In genomic region chr3:170956647-170957046, GRCh38 we compare ENCODE assay signal across 39 cellular contexts.
"Had no signal": no experiment of that assay in that cellular context is flagged by ENCODE, and none has a peak within 500 bp of the region (broad histone marks: within the 10 kb centered on the region; RNA-seq: fewer than 3 reads in every experiment).

No MANE protein-coding gene starts in this region.

- H3K27ac ChIP-seq: ascending aorta, cardiac muscle cell, WERI-Rb-1 had no signal

- H3K4me1 Mint-ChIP-seq: activated CD4-positive, alpha-beta memory T cell treated with anti-CD3 and anti-CD28 coated beads, Interleukin-2, amount 10 ng/mL, durations not matched to agents 7 days and 5 days; activated CD4-positive, alpha-beta T cell treated with anti-CD3 and anti-CD28 coated beads for 36 hours; activated CD4-positive, alpha-beta T cell treated with anti-CD3 and anti-CD28 coated beads, Interleukin-2, amount 10 ng/mL, durations not matched to agents 7 days and 5 days; activated CD8-positive, alpha-beta memory T cell treated with anti-CD3 and anti-CD28 coated beads, Interleukin-2, amount 10 ng/mL, durations not matched to agents 7 days and 5 days; activated naive CD4-positive, alpha-beta T cell treated with anti-CD3 and anti-CD28 coated beads, Interleukin-2, amount 10 ng/mL, durations not matched to agents 7 days and 5 days; activated naive CD4-positive, alpha-beta T cell treated with anti-CD3 and anti-CD28 coated beads, Interleukin-2, amount 50 U/mL, for 24 hours; activated naive CD8-positive, alpha-beta T cell treated with anti-CD3 and anti-CD28 coated beads, Interleukin-2, amount 10 ng/mL, durations not matched to agents 7 days and 5 days; activated naive CD8-positive, alpha-beta T cell treated with anti-CD3 and anti-CD28 coated beads, Interleukin-2, amount 50 U/mL, for 24 hours; central memory CD8-positive, alpha-beta T cell had no signal

- H3K9me3 ChIP-seq: ascending aorta had no signal

- H3K27ac Mint-ChIP-seq: activated CD4-positive, alpha-beta memory T cell treated with anti-CD3 and anti-CD28 coated beads, Interleukin-2, amount 10 ng/mL, durations not matched to agents 7 days and 5 days; activated CD4-positive, alpha-beta T cell treated with anti-CD3 and anti-CD28 coated beads for 36 hours; activated CD4-positive, alpha-beta T cell treated with anti-CD3 and anti-CD28 coated beads, Interleukin-2, amount 10 ng/mL, durations not matched to agents 7 days and 5 days; activated CD8-positive, alpha-beta memory T cell treated with anti-CD3 and anti-CD28 coated beads, Interleukin-2, amount 10 ng/mL, durations not matched to agents 7 days and 5 days; activated CD8-positive, alpha-beta T cell treated with anti-CD3 and anti-CD28 coated beads, Interleukin-2, amount 10 ng/mL, durations not matched to agents 7 days and 5 days; activated naive CD4-positive, alpha-beta T cell treated with anti-CD3 and anti-CD28 coated beads, Interleukin-2, amount 10 ng/mL, durations not matched to agents 7 days and 5 days; activated naive CD4-positive, alpha-beta T cell treated with anti-CD3 and anti-CD28 coated beads, Interleukin-2, amount 50 U/mL, for 24 hours; activated naive CD8-positive, alpha-beta T cell; activated naive CD8-positive, alpha-beta T cell treated with anti-CD3 and anti-CD28 coated beads, Interleukin-2, amount 10 ng/mL, durations not matched to agents 7 days and 5 days; activated naive CD8-positive, alpha-beta T cell treated with anti-CD3 and anti-CD28 coated beads, Interleukin-2, amount 50 U/mL, for 24 hours; activated T-cell treated with anti-CD3 and anti-CD28 coated beads, Interleukin-2, amount 50 U/mL, for 24 hours; activated T-helper 2 cell treated with anti-CD3 and anti-CD28 coated beads, Interferon-gamma antibody, Interleukin-2, Interleukin-4, amounts not matched to agents 10 μg/mL and 5 μg/mL and 100 μg/mL, durations not matched to agents 14 hours and 24 hours and 36 hours; brain; T-helper 1 cell treated with Interleukin-12 subunit alpha and Interleukin-12 subunit beta and Interleukin-4 antibody, amounts not matched to agents 30 μg/mL and 1 μg/mL, for 36 hours; T-helper 2 cell treated with Interferon-gamma antibody and Interleukin-4, amounts not matched to agents 5 μg/mL and 100 μg/mL, for 36 hours; WTC11 had no signal

- H3K4me1 ChIP-seq: ascending aorta had no signal

- H3K9me3 Mint-ChIP-seq: activated CD4-positive, alpha-beta memory T cell treated with anti-CD3 and anti-CD28 coated beads, Interleukin-2, amount 10 ng/mL, durations not matched to agents 7 days and 5 days; activated CD4-positive, alpha-beta T cell treated with anti-CD3 and anti-CD28 coated beads, Interleukin-2, amount 10 ng/mL, durations not matched to agents 7 days and 5 days; activated naive CD4-positive, alpha-beta T cell treated with anti-CD3 and anti-CD28 coated beads, Interleukin-2, amount 10 ng/mL, durations not matched to agents 7 days and 5 days; activated naive CD4-positive, alpha-beta T cell treated with anti-CD3 and anti-CD28 coated beads, Interleukin-2, amount 50 U/mL, for 24 hours; activated naive CD8-positive, alpha-beta T cell treated with anti-CD3 and anti-CD28 coated beads, Interleukin-2, amount 10 ng/mL, durations not matched to agents 7 days and 5 days; activated naive CD8-positive, alpha-beta T cell treated with anti-CD3 and anti-CD28 coated beads, Interleukin-2, amount 50 U/mL, for 24 hours; activated T-cell treated with anti-CD3 and anti-CD28 coated beads, Interleukin-2, amount 50 U/mL, for 24 hours; activated T-helper 2 cell treated with anti-CD3 and anti-CD28 coated beads, Interferon-gamma antibody, Interleukin-2, Interleukin-4, amounts not matched to agents 10 μg/mL and 5 μg/mL and 100 μg/mL, durations not matched to agents 14 hours and 24 hours and 36 hours; central memory CD8-positive, alpha-beta T cell; T-helper 1 cell treated with Interleukin-12 subunit alpha and Interleukin-12 subunit beta and Interleukin-4 antibody, amounts not matched to agents 30 μg/mL and 1 μg/mL, for 36 hours; T-helper 2 cell treated with Interferon-gamma antibody and Interleukin-4, amounts not matched to agents 5 μg/mL and 100 μg/mL, for 36 hours; WTC11 had no signal

- FAIRE-seq: bronchial epithelial cell had no signal

- H3K36me3 ChIP-seq: ascending aorta, cardiac muscle cell, WERI-Rb-1 had no signal

- H3K36me3 Mint-ChIP-seq: activated CD8-positive, alpha-beta memory T cell treated with anti-CD3 and anti-CD28 coated beads, Interleukin-2, amount 10 ng/mL, durations not matched to agents 7 days and 5 days; activated naive CD4-positive, alpha-beta T cell treated with anti-CD3 and anti-CD28 coated beads, Interleukin-2, amount 10 ng/mL, durations not matched to agents 7 days and 5 days; activated naive CD4-positive, alpha-beta T cell treated with anti-CD3 and anti-CD28 coated beads, Interleukin-2, amount 50 U/mL, for 24 hours; activated naive CD8-positive, alpha-beta T cell; activated naive CD8-positive, alpha-beta T cell treated with anti-CD3 and anti-CD28 coated beads, Interleukin-2, amount 10 ng/mL, durations not matched to agents 7 days and 5 days; brain; WTC11 had no signal

- H3K4me3 Mint-ChIP-seq: activated CD4-positive, alpha-beta memory T cell treated with anti-CD3 and anti-CD28 coated beads, Interleukin-2, amount 10 ng/mL, durations not matched to agents 7 days and 5 days; activated CD4-positive, alpha-beta T cell treated with anti-CD3 and anti-CD28 coated beads for 36 hours; activated CD4-positive, alpha-beta T cell treated with anti-CD3 and anti-CD28 coated beads, Interleukin-2, amount 10 ng/mL, durations not matched to agents 7 days and 5 days; activated CD8-positive, alpha-beta memory T cell treated with anti-CD3 and anti-CD28 coated beads, Interleukin-2, amount 10 ng/mL, durations not matched to agents 7 days and 5 days; activated CD8-positive, alpha-beta T cell treated with anti-CD3 and anti-CD28 coated beads, Interleukin-2, amount 10 ng/mL, durations not matched to agents 7 days and 5 days; activated naive CD4-positive, alpha-beta T cell treated with anti-CD3 and anti-CD28 coated beads, Interleukin-2, amount 10 ng/mL, durations not matched to agents 7 days and 5 days; activated naive CD4-positive, alpha-beta T cell treated with anti-CD3 and anti-CD28 coated beads, Interleukin-2, amount 50 U/mL, for 24 hours; activated naive CD8-positive, alpha-beta T cell; activated naive CD8-positive, alpha-beta T cell treated with anti-CD3 and anti-CD28 coated beads, Interleukin-2, amount 10 ng/mL, durations not matched to agents 7 days and 5 days; activated naive CD8-positive, alpha-beta T cell treated with anti-CD3 and anti-CD28 coated beads, Interleukin-2, amount 50 U/mL, for 24 hours; activated T-cell treated with anti-CD3 and anti-CD28 coated beads, Interleukin-2, amount 50 U/mL, for 24 hours; brain; central memory CD8-positive, alpha-beta T cell; T-helper 1 cell treated with Interleukin-12 subunit alpha and Interleukin-12 subunit beta and Interleukin-4 antibody, amounts not matched to agents 30 μg/mL and 1 μg/mL, for 36 hours; T-helper 2 cell treated with Interferon-gamma antibody and Interleukin-4, amounts not matched to agents 5 μg/mL and 100 μg/mL, for 36 hours; WTC11 had no signal

- H3K4me3 ChIP-seq: ascending aorta, cardiac muscle cell had no signal

- DNase-seq: activated CD4-positive, alpha-beta memory T cell treated with anti-CD3 and anti-CD28 coated beads, Interleukin-2, amount 10 ng/mL, durations not matched to agents 7 days and 5 days; activated CD4-positive, alpha-beta T cell treated with anti-CD3 and anti-CD28 coated beads for 1 hour; activated CD4-positive, alpha-beta T cell treated with anti-CD3 and anti-CD28 coated beads for 36 hours; activated CD4-positive, alpha-beta T cell treated with anti-CD3 and anti-CD28 coated beads for 48 hours; activated CD4-positive, alpha-beta T cell treated with anti-CD3 and anti-CD28 coated beads, Interleukin-2, amount 10 ng/mL, durations not matched to agents 7 days and 5 days; activated CD4-positive, alpha-beta T cell treated with anti-CD3 and anti-CD28 coated beads, Interleukin-2, amount 50 U/mL, for 48 hours; activated CD4-positive, CD25-positive, alpha-beta regulatory T cell; activated CD8-positive, alpha-beta memory T cell treated with anti-CD3 and anti-CD28 coated beads for 24 hours; activated CD8-positive, alpha-beta memory T cell treated with anti-CD3 and anti-CD28 coated beads, Interleukin-2, amount 10 ng/mL, durations not matched to agents 7 days and 5 days; activated CD8-positive, alpha-beta memory T cell treated with anti-CD3 and anti-CD28 coated beads, Interleukin-2, amount 50 U/mL, for 48 hours; activated CD8-positive, alpha-beta T cell treated with anti-CD3 and anti-CD28 coated beads, Interleukin-2, amount 10 ng/mL, durations not matched to agents 7 days and 5 days; activated effector memory CD4-positive, alpha-beta T cell treated with Interleukin-2 at 50 U/mL for 16 hours; activated gamma-delta T cell; activated naive CD4-positive, alpha-beta T cell treated with anti-CD3 and anti-CD28 coated beads, Interleukin-2, amount 10 ng/mL, durations not matched to agents 7 days and 5 days; activated naive CD4-positive, alpha-beta T cell treated with Interleukin-2 at 50 U/mL for 16 hours; activated naive CD8-positive, alpha-beta T cell treated with anti-CD3 and anti-CD28 coated beads, Interleukin-2, amount 10 ng/mL, durations not matched to agents 7 days and 5 days; activated naive CD8-positive, alpha-beta T cell treated with anti-CD3 and anti-CD28 coated beads, Interleukin-2, amount 50 U/mL, for 24 hours; activated T-cell treated with anti-CD3 and anti-CD28 coated beads, Interleukin-2, amount 50 U/mL, for 24 hours; activated T-cell treated with anti-CD3 and anti-CD28 coated beads, Interleukin-2, amount 50 U/mL, for 48 hours; amygdala; anterior cingulate cortex; caudate nucleus; cerebellar nuclear complex; T-helper 1 cell; T-helper 2 cell; T-helper 9 cell; WERI-Rb-1 had no signal

- H3K27me3 ChIP-seq: ascending aorta, cardiac muscle cell had no signal

- ATAC-seq: activated CD4-positive, alpha-beta T cell treated with anti-CD3 and anti-CD28 coated beads for 36 hours; activated CD4-positive, CD25-positive, alpha-beta regulatory T cell treated with anti-CD3 and anti-CD28 coated beads, Interleukin-2, amount 50 U/mL, for 24 hours; activated CD8-positive, alpha-beta memory T cell treated with anti-CD3 and anti-CD28 coated beads, Interleukin-2, amount 10 ng/mL, durations not matched to agents 7 days and 5 days; activated CD8-positive, alpha-beta T cell treated with anti-CD3 and anti-CD28 coated beads, Interleukin-2, amount 10 ng/mL, durations not matched to agents 7 days and 5 days; activated naive CD8-positive, alpha-beta T cell treated with anti-CD3 and anti-CD28 coated beads, Interleukin-2, amount 50 U/mL, for 24 hours; WTC11 had no signal
